ENCODE assay signal across 1 cellular context in the genomic region with DNA sequence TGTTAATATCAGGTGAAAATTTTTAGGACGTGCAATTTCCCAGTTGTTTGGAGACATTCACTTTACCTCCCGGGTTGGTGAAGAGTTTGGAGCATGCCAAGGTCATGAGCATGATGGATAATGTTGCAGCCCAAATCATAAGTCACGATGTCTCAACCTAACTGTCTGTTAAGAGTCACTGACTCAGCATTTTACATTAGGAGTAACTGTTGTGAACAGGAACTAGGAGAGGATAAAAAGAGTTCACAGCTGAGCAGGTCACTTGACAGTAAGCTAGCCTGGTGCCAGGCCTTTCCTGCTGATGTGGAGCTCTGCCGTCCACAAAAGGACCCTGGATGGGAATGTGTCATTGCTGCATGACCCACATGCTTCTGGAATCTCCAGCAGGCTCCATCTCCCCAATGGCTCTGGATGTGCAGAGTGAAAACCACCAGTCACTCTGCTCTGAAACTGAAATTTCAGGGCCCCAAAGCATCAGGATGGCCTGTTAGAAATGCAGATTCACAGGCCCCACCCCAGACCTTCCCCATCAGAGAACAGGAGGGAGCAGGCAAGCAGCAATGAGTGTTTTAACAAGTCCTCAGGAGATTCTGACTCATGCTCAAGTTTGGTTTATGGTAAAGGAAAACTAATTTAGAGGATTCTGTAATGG.
TF ChIP-seq lines count a peak whose summit lies in the region.

No MANE protein-coding gene starts in this region.

TF ChIP-seq in K562, 482 proteins besides CTCF, POLR2A, EP300 and RAD21 (continued from another document and continues in another):
- TF ChIP-seq TAL1 (IDR thresholded peaks at IDR 0.05) (0 out of 2 replicates have a peak, but pooled peaks have one; percentile 7), ATF7 (IDR thresholded peaks at IDR 0.05) (peak; percentile 53; the same call in 1 of the 2 replicates), ZBTB1 (CRISPR knock-in tag; IDR thresholded peaks at IDR 0.05; ENCODE audit: borderline replicate concordance, low read depth) (no peak), ZNF354B (CRISPR knock-in tag; IDR thresholded peaks at IDR 0.05) (peak; percentile 39; the same call in 1 of the 2 replicates), KAT2B (IDR thresholded peaks at IDR 0.05; ENCODE audit: low read depth, low read length) (no peak), ZNF717 (CRISPR knock-in tag; IDR thresholded peaks at IDR 0.05) (no peak), BHLHE40 (IDR thresholded peaks at IDR 0.05; ENCODE audit: low read length) (peak; percentile 70; the same call in 1 of the 2 replicates), NUFIP1 (IDR thresholded peaks at IDR 0.05; ENCODE audit: partially characterized antibody) (peak; percentile 12), MTA3 (IDR thresholded peaks at IDR 0.05; ENCODE audit: borderline replicate concordance) (peak; percentile 70), ZNF76 (CRISPR knock-in tag; IDR thresholded peaks at IDR 0.05; ENCODE audit: borderline replicate concordance) (0 out of 2 replicates have a peak, but pooled peaks have one; percentile 42), BCOR (IDR thresholded peaks at IDR 0.05) (peak; percentile 65), HNRNPH1 (optimal IDR thresholded peaks at IDR 0.05; ENCODE audit: low read depth, low read length) (no peak), ID3 (CRISPR knock-in tag; IDR thresholded peaks at IDR 0.05) (peak; percentile 69; the same call in 1 of the 2 replicates), ID3 (tag; IDR thresholded peaks at IDR 0.05) (no peak), ZNF57 (CRISPR knock-in tag; IDR thresholded peaks at IDR 0.05) (0 out of 2 replicates have a peak, but pooled peaks have one; percentile 58), ZNF239 (CRISPR knock-in tag; IDR thresholded peaks at IDR 0.05) (peak; percentile 76), ZNF174 (CRISPR knock-in tag; IDR thresholded peaks at IDR 0.05) (peak; percentile 55; the same call in 1 of the 2 replicates), ZNF609 (CRISPR knock-in tag; IDR thresholded peaks at IDR 0.05; ENCODE audit: borderline replicate concordance) (no peak), SMARCC2 (IDR thresholded peaks at IDR 0.05; ENCODE audit: low read depth) (0 out of 2 replicates have a peak, but pooled peaks have one; percentile 14), BRD4 (IDR thresholded peaks at IDR 0.05) (peak; percentile 94), MECOM (CRISPR knock-in tag; IDR thresholded peaks at IDR 0.05) (peak; percentile 41), ZNF12 (CRISPR knock-in tag; IDR thresholded peaks at IDR 0.05) (no peak), POLR2AphosphoS5 (IDR thresholded peaks at IDR 0.05; ENCODE audit: control insufficient read depth, insufficient read depth, low read depth, low read length) (no peak), LARP7 (IDR thresholded peaks at IDR 0.05) (0 out of 2 replicates have a peak, but pooled peaks have one; percentile 46), MNT (conservative IDR thresholded peaks at IDR 0.05) (peak in 1 of 2 experiments; percentile 43; a peak in 2 of 4 replicates), ZBTB11 (CRISPR knock-in tag; IDR thresholded peaks at IDR 0.05) (no peak; a peak in 1 of 6 replicates), ZNF436 (CRISPR knock-in tag; IDR thresholded peaks at IDR 0.05) (no peak), KDM2B (CRISPR knock-in tag; IDR thresholded peaks at IDR 0.05) (no peak), RFX1 (IDR thresholded peaks at IDR 0.05) (no peak), RBM15 (IDR thresholded peaks at IDR 0.05; ENCODE audit: insufficient read depth, low read length) (no peak), ZNF212 (CRISPR knock-in tag; IDR thresholded peaks at IDR 0.05) (no peak), SNAPC5 (CRISPR knock-in tag; IDR thresholded peaks at IDR 0.05) (no peak), BACH1 (tag; IDR thresholded peaks at IDR 0.05) (peak; percentile 98), BRD9 (IDR thresholded peaks at IDR 0.05; ENCODE audit: low read depth, partially characterized antibody) (peak; percentile 95), FOSL1 (tag; conservative IDR thresholded peaks at IDR 0.05) (peak; percentile 81), SRF (CRISPR knock-in tag; IDR thresholded peaks at IDR 0.05) (no peak), C11orf30 (IDR thresholded peaks at IDR 0.05; ENCODE audit: low read depth) (peak; percentile 100), NFE2L1 (tag; IDR thresholded peaks at IDR 0.05; ENCODE audit: borderline replicate concordance, low read depth) (peak; percentile 79), STAG1 (CRISPR knock-in tag; IDR thresholded peaks at IDR 0.05; ENCODE audit: borderline replicate concordance) (no peak), CBFA2T2 (conservative IDR thresholded peaks at IDR 0.05) (peak; percentile 43), ARNT (IDR thresholded peaks at IDR 0.05) (peak in 1 of 2 experiments; percentile 53; a peak in 2 of 4 replicates), NR3C1 (CRISPR knock-in tag; IDR thresholded peaks at IDR 0.05) (no peak), ATF1 (CRISPR knock-in tag; IDR thresholded peaks at IDR 0.05) (no peak), ATF1 (tag; IDR thresholded peaks at IDR 0.05) (peak; percentile 78), PRPF4 (IDR thresholded peaks at IDR 0.05; ENCODE audit: insufficient read depth, low read depth, low read length, poor library complexity, severe bottlenecking) (no peak), GATAD2A (IDR thresholded peaks at IDR 0.05) (peak; percentile 29; the same call in 1 of the 2 replicates)
- TF ChIP-seq, protein P1, sequence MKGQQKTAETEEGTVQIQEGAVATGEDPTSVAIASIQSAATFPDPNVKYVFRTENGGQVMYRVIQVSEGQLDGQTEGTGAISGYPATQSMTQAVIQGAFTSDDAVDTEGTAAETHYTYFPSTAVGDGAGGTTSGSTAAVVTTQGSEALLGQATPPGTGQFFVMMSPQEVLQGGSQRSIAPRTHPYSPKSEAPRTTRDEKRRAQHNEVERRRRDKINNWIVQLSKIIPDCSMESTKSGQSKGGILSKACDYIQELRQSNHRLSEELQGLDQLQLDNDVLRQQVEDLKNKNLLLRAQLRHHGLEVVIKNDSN (CRISPR knock-in tag; IDR thresholded peaks at IDR 0.05) = no peak
- TF ChIP-seq, protein P2, sequence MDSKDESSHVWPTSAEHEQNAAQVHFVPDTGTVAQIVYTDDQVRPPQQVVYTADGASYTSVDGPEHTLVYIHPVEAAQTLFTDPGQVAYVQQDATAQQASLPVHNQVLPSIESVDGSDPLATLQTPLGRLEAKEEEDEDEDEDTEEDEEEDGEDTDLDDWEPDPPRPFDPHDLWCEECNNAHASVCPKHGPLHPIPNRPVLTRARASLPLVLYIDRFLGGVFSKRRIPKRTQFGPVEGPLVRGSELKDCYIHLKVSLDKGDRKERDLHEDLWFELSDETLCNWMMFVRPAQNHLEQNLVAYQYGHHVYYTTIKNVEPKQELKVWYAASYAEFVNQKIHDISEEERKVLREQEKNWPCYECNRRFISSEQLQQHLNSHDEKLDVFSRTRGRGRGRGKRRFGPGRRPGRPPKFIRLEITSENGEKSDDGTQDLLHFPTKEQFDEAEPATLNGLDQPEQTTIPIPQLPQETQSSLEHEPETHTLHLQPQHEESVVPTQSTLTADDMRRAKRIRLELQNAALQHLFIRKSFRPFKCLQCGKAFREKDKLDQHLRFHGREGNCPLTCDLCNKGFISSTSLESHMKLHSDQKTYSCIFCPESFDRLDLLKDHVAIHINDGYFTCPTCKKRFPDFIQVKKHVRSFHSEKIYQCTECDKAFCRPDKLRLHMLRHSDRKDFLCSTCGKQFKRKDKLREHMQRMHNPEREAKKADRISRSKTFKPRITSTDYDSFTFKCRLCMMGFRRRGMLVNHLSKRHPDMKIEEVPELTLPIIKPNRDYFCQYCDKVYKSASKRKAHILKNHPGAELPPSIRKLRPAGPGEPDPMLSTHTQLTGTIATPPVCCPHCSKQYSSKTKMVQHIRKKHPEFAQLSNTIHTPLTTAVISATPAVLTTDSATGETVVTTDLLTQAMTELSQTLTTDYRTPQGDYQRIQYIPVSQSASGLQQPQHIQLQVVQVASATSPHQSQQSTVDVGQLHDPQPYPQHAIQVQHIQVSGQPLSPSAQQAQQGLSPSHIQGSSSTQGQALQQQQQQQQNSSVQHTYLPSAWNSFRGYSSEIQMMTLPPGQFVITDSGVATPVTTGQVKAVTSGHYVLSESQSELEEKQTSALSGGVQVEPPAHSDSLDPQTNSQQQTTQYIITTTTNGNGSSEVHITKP (IDR thresholded peaks at IDR 0.05; ENCODE audit: partially characterized antibody) = peak; percentile 69
- TF ChIP-seq, protein P3, sequence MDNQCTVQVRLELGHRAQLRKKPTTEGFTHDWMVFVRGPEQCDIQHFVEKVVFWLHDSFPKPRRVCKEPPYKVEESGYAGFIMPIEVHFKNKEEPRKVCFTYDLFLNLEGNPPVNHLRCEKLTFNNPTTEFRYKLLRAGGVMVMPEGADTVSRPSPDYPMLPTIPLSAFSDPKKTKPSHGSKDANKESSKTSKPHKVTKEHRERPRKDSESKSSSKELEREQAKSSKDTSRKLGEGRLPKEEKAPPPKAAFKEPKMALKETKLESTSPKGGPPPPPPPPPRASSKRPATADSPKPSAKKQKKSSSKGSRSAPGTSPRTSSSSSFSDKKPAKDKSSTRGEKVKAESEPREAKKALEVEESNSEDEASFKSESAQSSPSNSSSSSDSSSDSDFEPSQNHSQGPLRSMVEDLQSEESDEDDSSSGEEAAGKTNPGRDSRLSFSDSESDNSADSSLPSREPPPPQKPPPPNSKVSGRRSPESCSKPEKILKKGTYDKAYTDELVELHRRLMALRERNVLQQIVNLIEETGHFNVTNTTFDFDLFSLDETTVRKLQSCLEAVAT (IDR thresholded peaks at IDR 0.05) = peak in 1 of 2 experiments; percentile 64; a peak in 2 of 4 replicates
